ENCODE assay signal across 22 cellular contexts in the genomic region with DNA sequence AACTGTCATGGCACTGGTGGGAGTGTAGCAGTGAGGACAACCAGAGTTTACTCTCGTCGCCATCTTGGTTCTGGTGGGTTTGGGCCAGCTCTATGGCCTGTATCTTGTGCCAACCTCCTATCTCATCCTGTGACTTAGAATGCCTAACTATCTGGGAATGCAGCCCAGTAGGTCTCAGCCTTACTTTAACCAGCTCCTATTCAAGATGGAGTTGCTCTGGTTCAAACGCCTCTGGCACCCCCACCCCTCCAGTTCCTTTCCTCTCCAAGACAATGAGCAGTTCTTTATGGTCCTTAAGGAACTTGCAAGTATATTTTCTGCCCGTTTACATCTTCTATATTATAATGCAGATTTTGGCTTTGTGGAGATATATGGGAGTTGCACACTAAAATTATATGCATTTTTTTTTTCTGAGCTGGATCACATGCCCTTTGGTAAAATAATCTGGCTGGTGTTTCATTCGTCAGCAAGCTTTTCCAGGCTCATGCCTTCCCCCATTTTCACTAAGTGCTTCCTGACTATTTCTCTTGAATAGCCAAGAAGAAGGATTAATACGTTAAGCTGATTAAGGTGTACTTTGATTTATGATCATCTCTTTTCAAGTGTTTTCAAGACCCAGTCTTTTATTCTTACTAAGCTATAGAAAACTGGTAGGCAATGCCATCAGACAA. TPM values are rescaled to one million over a fixed set of nuclear protein-coding genes. Genes with fewer than 3 reads are reported as not detected.
"Had no signal": no experiment of that assay in that cellular context is flagged by ENCODE, and none has a peak within 500 bp of the region (broad histone marks: within the 10 kb centered on the region; RNA-seq: fewer than 3 reads in every experiment).

No MANE protein-coding gene starts in this region.

- H3K27me3 ChIP-seq: heart left ventricle, stomach had no signal

- H3K4me1 ChIP-seq: heart left ventricle, psoas muscle, stomach had no signal

- H3K9me3 ChIP-seq: heart left ventricle, psoas muscle, stomach had no signal

- H3K27ac ChIP-seq: coronary artery, heart left ventricle, psoas muscle, skin epidermis, stomach had no signal

- H3K36me3 ChIP-seq: heart left ventricle, stomach had no signal

- ATAC-seq: heart left ventricle; left lobe of liver; naive thymus-derived CD4-positive, alpha-beta T cell; sciatic nerve; stimulated activated naive B cell treated with anti-CD40 and anti-IgM and Interleukin-4, amounts not matched to agents 10 μg/mL and 1 μg/mL and 100 μg/mL, for 72 hours had no signal

- H3K4me3 ChIP-seq: coronary artery, heart left ventricle, psoas muscle, skin epidermis, stomach had no signal

- DNase-seq: effector CD4-positive, alpha-beta T cell; endodermal cell; erythroblast; heart left ventricle; hippocampal formation; kidney glomerular epithelial cell; mammary epithelial cell; naive thymus-derived CD4-positive, alpha-beta T cell; nephron progenitor cell; psoas muscle; retina; stimulated activated CD4-positive, alpha-beta T cell treated with anti-CD3 and anti-CD28 coated beads, Interleukin-2, amount 100 ng/mL, for 24 hours; stimulated activated CD4-positive, alpha-beta T cell treated with anti-CD3 and anti-CD28 coated beads, Interleukin-4, amount 100 ng/mL, for 4 hours; stimulated activated naive B cell treated with anti-CD40 and anti-IgM and Interleukin-4, amounts not matched to agents 10 μg/mL and 1 μg/mL and 100 μg/mL, for 72 hours; stomach; substantia nigra had no signal

RNA-seq across cellular contexts. Expression of a gene that starts 11.2 kb away (rescaled TPM):
- total RNA-seq: dermis microvascular lymphatic vessel endothelial cell, glomerular endothelial cell had no signal
- polyA plus RNA-seq: naive thymus-derived CD4-positive, alpha-beta T cell had no signal
